Comparison of ENCODE assay signal across 1 cellular context in genomic region chr16:67666032-67666537, GRCh38.
TF ChIP-seq lines count a peak whose summit lies in the region.

No MANE protein-coding gene starts in this region.

TF ChIP-seq in HepG2, 621 proteins besides CTCF, POLR2A, EP300 and RAD21 (continued from another document and continues in another):
- TF ChIP-seq ZNF512 (CRISPR knock-in tag; IDR thresholded peaks at IDR 0.05) (no peak), KDM5A (IDR thresholded peaks at IDR 0.05; ENCODE audit: borderline replicate concordance, low read length) (no peak), SNAPC4 (CRISPR knock-in tag; IDR thresholded peaks at IDR 0.05) (0 out of 2 replicates have a peak, but pooled peaks have one; percentile 62), ONECUT2 (CRISPR knock-in tag; IDR thresholded peaks at IDR 0.05) (no peak), MZF1 (CRISPR knock-in tag; IDR thresholded peaks at IDR 0.05; ENCODE audit: borderline replicate concordance) (0 out of 2 replicates have a peak, but pooled peaks have one; percentile 43), ZNF615 (CRISPR knock-in tag; IDR thresholded peaks at IDR 0.05; ENCODE audit: borderline replicate concordance) (no peak), ZNF772 (CRISPR knock-in tag; IDR thresholded peaks at IDR 0.05) (no peak; the same call in 1 of the 2 replicates), ZNF770 (CRISPR knock-in tag; IDR thresholded peaks at IDR 0.05) (no peak), ZNF230 (CRISPR knock-in tag; IDR thresholded peaks at IDR 0.05) (peak; percentile 86), MIXL1 (CRISPR knock-in tag; IDR thresholded peaks at IDR 0.05) (no peak; the same call in 1 of the 2 replicates), JUND (CRISPR knock-in tag; IDR thresholded peaks at IDR 0.05) (no peak), ZNF678 (CRISPR knock-in tag; IDR thresholded peaks at IDR 0.05) (no peak), HOMEZ (CRISPR knock-in tag; IDR thresholded peaks at IDR 0.05; ENCODE audit: low read depth) (no peak), YY1 (IDR thresholded peaks at IDR 0.05; ENCODE audit: insufficient read depth, insufficient replicate concordance, low read depth, low read length) (no peak), TRIM24 (CRISPR knock-in tag; IDR thresholded peaks at IDR 0.05) (no peak), ZNF577 (CRISPR knock-in tag; IDR thresholded peaks at IDR 0.05; ENCODE audit: borderline replicate concordance, low read depth) (no peak), MXD3 (CRISPR knock-in tag; IDR thresholded peaks at IDR 0.05) (peak; percentile 78; the same call in 1 of the 2 replicates), ARNT (IDR thresholded peaks at IDR 0.05) (no peak), ZNF205 (CRISPR knock-in tag; IDR thresholded peaks at IDR 0.05) (peak; percentile 51; the same call in 1 of the 2 replicates), KAT2B (IDR thresholded peaks at IDR 0.05; ENCODE audit: borderline replicate concordance, low read depth, low read length) (no peak), ZNF292 (CRISPR knock-in tag; IDR thresholded peaks at IDR 0.05; ENCODE audit: borderline replicate concordance, low read depth) (no peak), ZKSCAN8 (CRISPR knock-in tag; IDR thresholded peaks at IDR 0.05; ENCODE audit: borderline replicate concordance) (no peak), GPBP1L1 (CRISPR knock-in tag; IDR thresholded peaks at IDR 0.05) (no peak), ZNF510 (CRISPR knock-in tag; IDR thresholded peaks at IDR 0.05; ENCODE audit: low read depth) (no peak), ZNF569 (CRISPR knock-in tag; IDR thresholded peaks at IDR 0.05; ENCODE audit: borderline replicate concordance) (0 out of 2 replicates have a peak, but pooled peaks have one; percentile 38), HMGXB3 (CRISPR knock-in tag; IDR thresholded peaks at IDR 0.05; ENCODE audit: borderline replicate concordance) (no peak), AHDC1 (CRISPR knock-in tag; IDR thresholded peaks at IDR 0.05; ENCODE audit: borderline replicate concordance) (no peak; the same call in 1 of the 2 replicates), RFX5 (IDR thresholded peaks at IDR 0.05; ENCODE audit: low read depth, low read length) (no peak), ZNF879 (CRISPR knock-in tag; IDR thresholded peaks at IDR 0.05) (no peak), POGK (CRISPR knock-in tag; conservative IDR thresholded peaks at IDR 0.05) (peak; percentile 73), SNRNP70 (IDR thresholded peaks at IDR 0.05; ENCODE audit: low read depth, low read length) (no peak)
